In genomic region chr3:126378341-126378751, GRCh38 we compare ENCODE assay signal across 1 cellular context.
TF ChIP-seq lines count a peak whose summit lies in the region.

No MANE protein-coding gene starts in this region.

TF ChIP-seq in HepG2, 621 proteins besides CTCF, POLR2A, EP300 and RAD21 (continued from another document):
- no peak for TF ChIP-seq GMEB2 (CRISPR knock-in tag; IDR thresholded peaks at IDR 0.05; ENCODE audit: low read depth)
- TF ChIP-seq ZNF451 (CRISPR knock-in tag; IDR thresholded peaks at IDR 0.05): no peak
- no peak for TF ChIP-seq BORCS8-MEF2B (CRISPR knock-in tag; IDR thresholded peaks at IDR 0.05)
- no peak for TF ChIP-seq ZNF501 (CRISPR knock-in tag; IDR thresholded peaks at IDR 0.05)
